26 cellular contexts compared by ENCODE assay signal in genomic region chr9:27660148-27660547, GRCh38.
"Had no signal": no experiment of that assay in that cellular context is flagged by ENCODE, and none has a peak within 500 bp of the region (broad histone marks: within the 10 kb centered on the region; RNA-seq: fewer than 3 reads in every experiment).

No MANE protein-coding gene starts in this region.

- H3K36me3 ChIP-seq: stomach, suprapubic skin, thoracic aorta, thyroid gland, tibial artery, tibial nerve, transverse colon, upper lobe of left lung, upper lobe of right lung, uterus, vagina had no signal

- H3K9me3 ChIP-seq: stomach, suprapubic skin, testis, thoracic aorta, thyroid gland, tibial artery, tibial nerve, transverse colon, upper lobe of left lung, upper lobe of right lung, uterus, vagina had no signal

- H3K4me1 ChIP-seq: suprapubic skin, testis, thyroid gland, tibial artery, tibial nerve, upper lobe of left lung, upper lobe of right lung, uterus, vagina had no signal

- DNase-seq: stimulated activated CD4-positive, alpha-beta T cell treated with anti-CD3 and anti-CD28 coated beads, Interleukin-2, amount 100 ng/mL, for 48 hours; stimulated activated CD4-positive, alpha-beta T cell treated with anti-CD3 and anti-CD28 coated beads, Interleukin-4, amount 100 ng/mL, for 1 hour; stimulated activated CD4-positive, alpha-beta T cell treated with anti-CD3 and anti-CD28 coated beads, Interleukin-4, amount 100 ng/mL, for 24 hours; stimulated activated CD4-positive, alpha-beta T cell treated with anti-CD3 and anti-CD28 coated beads, Interleukin-4, amount 100 ng/mL, for 4 hours; stimulated activated CD8-positive, alpha-beta memory T cell treated with anti-CD3 and anti-CD28 coated beads, Interleukin-4, amount 100 ng/mL, for 48 hours; stimulated activated naive B cell treated with anti-CD40 and anti-IgM and Interleukin-4, amounts not matched to agents 10 μg/mL and 1 μg/mL and 100 μg/mL, for 72 hours; stimulated activated naive CD4-positive, alpha-beta T cell; stimulated activated naive CD4-positive, alpha-beta T cell treated with Interleukin-2 at 50 U/mL for 16 hours; stimulated activated naive CD8-positive, alpha-beta T cell treated with anti-CD3 and anti-CD28 coated beads, Interleukin-15, amount 100 ng/mL, for 72 hours; stimulated activated naive CD8-positive, alpha-beta T cell treated with anti-CD3 and anti-CD28 coated beads, Interleukin-15, Interleukin-2, amounts not matched to agents 100 U/mL and 50 U/mL, for 24 hours; stomach; substantia nigra; testis; thyroid gland; tibial artery; transverse colon; trophoblast cell; upper lobe of left lung; upper lobe of right lung; uterus had no signal

- H3K4me3 ChIP-seq: stomach, suprapubic skin, testis, thoracic aorta, thyroid gland, tibial artery, tibial nerve, transverse colon, upper lobe of left lung, upper lobe of right lung, uterus, vagina had no signal

- H3K27ac ChIP-seq: stomach, suprapubic skin, testis, thoracic aorta, thyroid gland, tibial artery, tibial nerve, transverse colon, upper lobe of left lung, upper lobe of right lung, uterus, vagina had no signal

- ATAC-seq: stimulated activated effector memory CD8-positive, alpha-beta T cell treated with anti-CD3 and anti-CD28 coated beads, Interleukin-12 subunit alpha, Interleukin-12 subunit beta, amount 100 ng/mL, for 72 hours; stimulated activated memory B cell treated with anti-CD40 and anti-IgM and Interleukin-4, amounts not matched to agents 10 μg/mL and 1 μg/mL and 100 μg/mL, for 72 hours; stimulated activated naive B cell treated with anti-CD40 and anti-IgM and Interleukin-4, amounts not matched to agents 10 μg/mL and 1 μg/mL and 100 μg/mL, for 72 hours; stimulated activated naive CD8-positive, alpha-beta T cell treated with anti-CD3 and anti-CD28 coated beads, Interleukin-15, amount 100 ng/mL, for 72 hours; stimulated activated naive CD8-positive, alpha-beta T cell treated with anti-CD3 and anti-CD28 coated beads, Interleukin-15, Interleukin-2, amounts not matched to agents 100 U/mL and 50 U/mL, for 24 hours; upper lobe of right lung had no signal

- H3K27me3 ChIP-seq: stomach, testis, thyroid gland, tibial nerve, transverse colon, upper lobe of left lung, upper lobe of right lung, uterus, vagina had no signal
